Comparison of ENCODE assay signal across 12 cellular contexts in the genomic region with DNA sequence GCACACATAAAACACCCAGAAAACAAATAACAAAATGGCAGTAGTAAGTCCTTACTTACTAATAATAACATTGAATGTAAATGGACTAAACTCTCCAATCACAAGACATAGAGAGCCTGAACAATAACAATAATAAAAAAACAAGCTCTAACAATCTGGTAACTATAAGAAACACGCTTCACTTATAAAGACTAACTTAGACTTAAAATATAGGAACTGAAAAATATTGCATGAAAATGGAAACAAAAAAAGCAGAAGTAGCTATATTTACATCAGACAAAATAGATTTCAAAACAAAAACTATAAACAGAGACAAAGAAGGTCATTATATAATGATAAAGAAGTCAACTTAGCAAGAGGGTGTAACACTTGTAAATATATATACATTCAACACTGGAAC.
DNase-seq lines count a peak whose midpoint lies in the region; ATAC-seq and TF ChIP-seq lines count a peak whose summit lies in the region.
"Had no signal": no experiment of that assay in that cellular context is flagged by ENCODE, and none has a peak within 500 bp of the region (broad histone marks: within the 10 kb centered on the region; RNA-seq: fewer than 3 reads in every experiment).

No MANE protein-coding gene starts in this region.

- H3K27me3 Mint-ChIP-seq in T-helper 2 cell treated with Interferon-gamma antibody and Interleukin-4, amounts not matched to agents 5 μg/mL and 100 μg/mL, for 36 hours (ENCODE audit: low read depth): no peaks in the 10 kb centered on the region
- H3K27me3 Mint-ChIP-seq: activated CD4-positive, alpha-beta memory T cell treated with anti-CD3 and anti-CD28 coated beads, Interleukin-2, amount 10 ng/mL, durations not matched to agents 7 days and 5 days had no signal

- CTCF ChIA-PET in HEK293T (lab: Yijun Ruan, JAX): no interaction called here

- H3K36me3 Mint-ChIP-seq in T-helper 2 cell treated with Interferon-gamma antibody and Interleukin-4, amounts not matched to agents 5 μg/mL and 100 μg/mL, for 36 hours (ENCODE audit: low read depth): no peaks in the 10 kb centered on the region

- no peaks in the 10 kb centered on the region for H3K9me3 Mint-ChIP-seq in T-helper 2 cell treated with Interferon-gamma antibody and Interleukin-4, amounts not matched to agents 5 μg/mL and 100 μg/mL, for 36 hours
- H3K9me3 Mint-ChIP-seq: activated CD4-positive, alpha-beta memory T cell treated with anti-CD3 and anti-CD28 coated beads, Interleukin-2, amount 10 ng/mL, durations not matched to agents 7 days and 5 days had no signal

- DNase-seq in germinal center (ENCODE audit: low spot score) (peak; percentile 14), HEK293T (ENCODE audit: extremely low spot score) (no peak), erythroblast (lab: John Stamatoyannopoulos, UW) (no peak)
- no peak for DNase-seq in stimulated activated CD4-positive, alpha-beta T cell treated with anti-CD3 and anti-CD28 coated beads, Interleukin-2, amount 100 ng/mL, for 48 hours
- no peak for DNase-seq in T-helper 2 cell treated with Interferon-gamma antibody and Interleukin-4, amounts not matched to agents 5 μg/mL and 100 μg/mL, for 36 hours (ENCODE audit: low spot score)
- DNase-seq: activated CD4-positive, alpha-beta memory T cell treated with anti-CD3 and anti-CD28 coated beads, Interleukin-2, amount 10 ng/mL, durations not matched to agents 7 days and 5 days; foreskin fibroblast; midbrain; upper lobe of left lung had no signal

- no peak overlapping the region for H3K4me3 Mint-ChIP-seq in T-helper 2 cell treated with Interferon-gamma antibody and Interleukin-4, amounts not matched to agents 5 μg/mL and 100 μg/mL, for 36 hours
- H3K4me3 Mint-ChIP-seq: activated CD4-positive, alpha-beta memory T cell treated with anti-CD3 and anti-CD28 coated beads, Interleukin-2, amount 10 ng/mL, durations not matched to agents 7 days and 5 days had no signal

- ATAC-seq in GM18870 (IDR thresholded peaks at IDR 0.05; ENCODE audit: unreplicated experiment) (peak; percentile 90), HG02623 (IDR thresholded peaks at IDR 0.05; ENCODE audit: unreplicated experiment) (peak; percentile 68), HG03521 (IDR thresholded peaks at IDR 0.05; ENCODE audit: unreplicated experiment) (peak; percentile 86)

- no peak for TF ChIP-seq POLR2A in erythroblast (IDR thresholded peaks at IDR 0.05; ENCODE audit: low read length)

- no peaks in the 10 kb centered on the region for H3K4me1 Mint-ChIP-seq in T-helper 2 cell treated with Interferon-gamma antibody and Interleukin-4, amounts not matched to agents 5 μg/mL and 100 μg/mL, for 36 hours (ENCODE audit: low read depth)
- H3K4me1 Mint-ChIP-seq: activated CD4-positive, alpha-beta memory T cell treated with anti-CD3 and anti-CD28 coated beads, Interleukin-2, amount 10 ng/mL, durations not matched to agents 7 days and 5 days had no signal

- POLR2A ChIA-PET in HEK293T (lab: Yijun Ruan, JAX): no interaction called here

- no peak overlapping the region for H3K27ac Mint-ChIP-seq in T-helper 2 cell treated with Interferon-gamma antibody and Interleukin-4, amounts not matched to agents 5 μg/mL and 100 μg/mL, for 36 hours
- H3K27ac Mint-ChIP-seq: activated CD4-positive, alpha-beta memory T cell treated with anti-CD3 and anti-CD28 coated beads, Interleukin-2, amount 10 ng/mL, durations not matched to agents 7 days and 5 days had no signal

TF ChIP-seq in HEK293T, 16 proteins besides CTCF, POLR2A, EP300 and RAD21:
- TF ChIP-seq SP1 (IDR thresholded peaks at IDR 0.05): no peak
- no peak for TF ChIP-seq NFRKB (IDR thresholded peaks at IDR 0.05)
- TF ChIP-seq ARNT (IDR thresholded peaks at IDR 0.05): no peak
- TF ChIP-seq SUZ12 (IDR thresholded peaks at IDR 0.05): no peak
- TF ChIP-seq ZNF384 (IDR thresholded peaks at IDR 0.05): no peak
- no peak for TF ChIP-seq FOXA1 (IDR thresholded peaks at IDR 0.05)
- TF ChIP-seq HDGF (IDR thresholded peaks at IDR 0.05; ENCODE audit: borderline replicate concordance): no peak
- TF ChIP-seq FOXK2 (IDR thresholded peaks at IDR 0.05): no peak
- TF ChIP-seq L3MBTL2 (conservative IDR thresholded peaks at IDR 0.05): no peak
- no peak for TF ChIP-seq ELF4 (IDR thresholded peaks at IDR 0.05)
- no peak for TF ChIP-seq TARDBP (IDR thresholded peaks at IDR 0.05)
